In the genomic region with DNA sequence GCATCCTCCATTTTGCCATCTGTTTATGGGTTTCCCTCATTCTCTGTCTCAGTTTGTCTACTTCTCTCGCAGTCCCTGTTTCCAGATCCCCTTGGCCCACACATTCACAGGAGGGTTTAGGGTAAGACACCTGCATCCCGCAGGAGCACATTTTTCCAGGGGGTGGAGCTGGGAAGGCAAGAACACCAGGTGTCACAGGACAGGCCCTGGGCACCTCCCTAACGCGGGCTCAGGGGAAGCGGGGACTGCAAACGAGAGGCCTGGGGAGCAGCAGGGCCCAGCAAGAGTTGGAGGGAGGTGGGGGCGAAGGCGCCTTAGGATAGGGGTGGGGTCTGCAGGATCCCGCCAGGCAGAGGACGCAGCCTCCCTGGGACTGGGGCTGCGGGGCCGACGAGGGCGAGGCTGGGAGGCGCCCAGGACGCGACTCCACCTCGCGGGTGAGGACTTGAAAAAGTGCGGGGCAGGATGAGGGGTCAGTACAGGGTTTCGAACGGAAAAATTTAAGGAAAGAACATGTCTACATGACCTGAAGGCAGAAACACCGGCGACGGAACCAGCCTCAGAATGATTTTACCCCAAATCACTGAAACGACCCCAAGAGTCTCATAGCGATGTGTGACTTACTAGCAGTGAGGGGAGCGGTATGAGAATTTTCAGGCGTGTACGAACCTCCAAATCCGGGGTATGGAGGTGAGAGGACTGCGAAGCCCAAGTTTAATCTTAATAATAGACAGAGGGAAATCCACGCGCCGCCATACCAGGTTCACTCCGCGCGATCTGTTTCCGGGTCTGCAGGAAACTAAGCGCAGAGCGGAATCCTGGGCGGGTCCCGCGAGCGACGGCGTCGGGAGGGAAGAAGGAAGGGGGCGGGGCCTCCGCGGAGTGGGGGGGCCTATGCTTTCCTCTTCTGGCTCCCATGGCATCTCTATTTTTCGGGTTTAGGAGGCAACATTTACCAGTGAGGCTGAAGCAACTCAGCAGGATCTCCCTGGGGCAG, we compare ENCODE assay signal across 9 cellular contexts. TPM values are rescaled to one million over a fixed set of nuclear protein-coding genes. Genes with fewer than 3 reads are reported as not detected.
DNase-seq lines count a peak whose midpoint lies in the region; ATAC-seq and TF ChIP-seq lines count a peak whose summit lies in the region.
"Had no signal": no experiment of that assay in that cellular context is flagged by ENCODE, and none has a peak within 500 bp of the region (broad histone marks: within the 10 kb centered on the region; RNA-seq: fewer than 3 reads in every experiment).

No MANE protein-coding gene starts in this region.

- H2AFZ ChIP-seq in IMR-90 (replicated peaks; ENCODE audit: low read length, poor library complexity): peak overlapping the region; percentile 82
- H2AFZ ChIP-seq in PC-3 (ENCODE audit: low read length): no peak overlapping the region

- H3K9me2 ChIP-seq in PC-3 (replicated peaks; ENCODE audit: low read length): no peaks in the 10 kb centered on the region

- H3K9ac ChIP-seq in IMR-90 (ENCODE audit: low read depth, low read length) (peak overlapping the region; percentile 68), mesendoderm (ENCODE audit: low read length) (peak overlapping the region; percentile 42), PC-3 (ENCODE audit: low read length) (no peak overlapping the region)

- H3K14ac ChIP-seq in IMR-90 (replicated peaks; ENCODE audit: low read depth, low read length): no peak overlapping the region; the same call in 1 of the 2 replicates

- H3K4ac ChIP-seq in IMR-90 (ENCODE audit: low read depth, low read length) (0 out of 2 replicates have a peak overlapping the region, but pooled peaks have one; percentile 18), mesendoderm (ENCODE audit: low read depth, low read length) (no peak overlapping the region)

- intact Hi-C loops in IMR-90 (cut with micrococcal nuclease) (no loop called here), PC-3 (cut with micrococcal nuclease) (no loop called here)

- no peak overlapping the region; the same call in 1 of the 2 replicates for H4K91ac ChIP-seq in IMR-90 (ENCODE audit: insufficient read depth, low read depth, low read length)

- H3K79me2 ChIP-seq in mesendoderm (ENCODE audit: control insufficient read depth, insufficient read depth, low read length): no peaks in the 10 kb centered on the region
- no peaks in the 10 kb centered on the region for H3K79me2 ChIP-seq in PC-3 (ENCODE audit: low read length)

- H3K36me3 ChIP-seq in IMR-90 (ENCODE audit: control insufficient read depth, insufficient read depth, low read length): no peaks in the 10 kb centered on the region
- H3K36me3 ChIP-seq in mesendoderm (ENCODE audit: control insufficient read depth, insufficient read depth, low read length): no peaks in the 10 kb centered on the region
- no peaks in the 10 kb centered on the region for H3K36me3 ChIP-seq in PC-3 (ENCODE audit: low read depth, low read length)
- H3K36me3 ChIP-seq: neutrophil had no signal

- H4K20me1 ChIP-seq in IMR-90 (ENCODE audit: insufficient read depth, low read length) (no peaks in the 10 kb centered on the region), PC-3 (ENCODE audit: low read length) (no peaks in the 10 kb centered on the region)

- H3F3A ChIP-seq in PC-3 (ENCODE audit: low read length, unreplicated experiment): no peaks in the 10 kb centered on the region

- H3K56ac ChIP-seq in IMR-90 (ENCODE audit: extremely low read depth, insufficient read depth, low read length) (no peak overlapping the region; the same call in 1 of the 2 replicates), mesendoderm (ENCODE audit: low read length) (no peak overlapping the region)

- DNase-seq in AG04449 (ENCODE audit: low read depth, low spot score) (no peak), IMR-90 (peak; percentile 41), dermis microvascular lymphatic vessel endothelial cell (ENCODE audit: low read depth in 2 of 2) (peak; percentile 3 to 81), mesendoderm (no peak), NCI-H146 treated with DMSO at 0.1 percent for 48 hours (lab: John Stamatoyannopoulos, UW; ENCODE audit: unreplicated experiment) (no peak), GOT3 (lab: John Stamatoyannopoulos, UW) (no peak), PC-3 (no peak)

- H4K8ac ChIP-seq in IMR-90 (ENCODE audit: low read depth in 2 of 2, low read length in 2 of 2) (peak overlapping the region; percentile 81 to 87), mesendoderm (ENCODE audit: low read depth, low read length) (no peak overlapping the region)

- no peaks in the 10 kb centered on the region for H3K4me1 ChIP-seq in IMR-90 (ENCODE audit: control insufficient read depth, insufficient read depth, low read length)
- H3K4me1 ChIP-seq in mesendoderm (ENCODE audit: control insufficient read depth, low read depth, low read length): no peaks in the 10 kb centered on the region
- no peaks in the 10 kb centered on the region for H3K4me1 ChIP-seq in PC-3 (ENCODE audit: insufficient read depth, low read length)

- TF ChIP-seq CTCF in AG04449 (IDR thresholded peaks at IDR 0.05; ENCODE audit: insufficient read depth, low read length, missing control alignments): no peak
- no peak for TF ChIP-seq CTCF in IMR-90 (conservative IDR thresholded peaks at IDR 0.05; ENCODE audit: low read depth, low read length)
- TF ChIP-seq CTCF in PC-3 (conservative IDR thresholded peaks at IDR 0.05; ENCODE audit: low read depth, low read length): no peak

- H3K23ac ChIP-seq in IMR-90 (ENCODE audit: low read depth, low read length) (no peak overlapping the region; the same call in 1 of the 2 replicates), mesendoderm (ENCODE audit: low read length) (no peak overlapping the region)

- TF ChIP-seq POLR2A in IMR-90 (IDR thresholded peaks at IDR 0.05; ENCODE audit: low read depth, low read length): no peak

- POLR2A ChIA-PET in AG04449 (lab: Yijun Ruan, JAX) (no interaction called here), IMR-90 (lab: Charles Lee; ENCODE audit: unreplicated experiment) (no interaction called here), PC-3 (lab: Charles Lee; ENCODE audit: unreplicated experiment) (no interaction called here)

- no peaks in the 10 kb centered on the region for H3K27me3 ChIP-seq in IMR-90 (ENCODE audit: control insufficient read depth, insufficient read depth, low read length)
- no peaks in the 10 kb centered on the region for H3K27me3 ChIP-seq in mesendoderm (ENCODE audit: insufficient read depth, low read length, poor library complexity)
- H3K27me3 ChIP-seq in PC-3 (ENCODE audit: low read length): no peaks in the 10 kb centered on the region

- H2AK9ac ChIP-seq in IMR-90 (replicated peaks; ENCODE audit: low read depth, low read length, poor library complexity): peak overlapping the region; percentile 74

- H2BK5ac ChIP-seq in IMR-90 (ENCODE audit: low read depth, low read length, poor library complexity, severe bottlenecking) (no peak overlapping the region), mesendoderm (ENCODE audit: low read length) (no peak overlapping the region)

- H3K9me3 ChIP-seq in IMR-90 (ENCODE audit: control insufficient read depth, insufficient read depth, low read length) (peaks cover 8% of the 10 kb centered on the region; the same call in 1 of the 2 replicates), PC-3 (ENCODE audit: low read length) (peaks cover 22% of the 10 kb centered on the region; the same call in 1 of the 2 replicates)

- H2BK120ac ChIP-seq in IMR-90 (ENCODE audit: low read depth, low read length) (no peak overlapping the region), mesendoderm (ENCODE audit: low read depth, low read length) (no peak overlapping the region)

- peak overlapping the region; percentile 89 for H3K4me2 ChIP-seq in IMR-90 (ENCODE audit: low read depth, low read length)
- H3K4me2 ChIP-seq in mesendoderm (ENCODE audit: low read length): no peak overlapping the region
- no peak overlapping the region for H3K4me2 ChIP-seq in PC-3 (ENCODE audit: low read length)

- peak; percentile 99 for ATAC-seq in IMR-90 (ENCODE audit: low read depth)
- ATAC-seq in activated CD4-positive, CD25-positive, alpha-beta regulatory T cell treated with anti-CD3 and anti-CD28 coated beads, Interleukin-2, amount 50 U/mL, for 24 hours: no peak
- no peak for ATAC-seq in PC-3

- BruUV-seq in IMR-90 (replicated peaks; lab: Mats Ljungman, UMichigan) (no TSS peak), PC-3 (replicated peaks; lab: Mats Ljungman, UMichigan) (no TSS peak)

- H3K4me3 ChIP-seq in AG04449 (ENCODE audit: low read depth, low read length) (peak overlapping the region; percentile 49), IMR-90 (ENCODE audit: insufficient read depth, low read depth, low read length) (peak overlapping the region; percentile 53), mesendoderm (ENCODE audit: low read length) (peak overlapping the region; percentile 39), PC-3 (ENCODE audit: low read length) (no peak overlapping the region)

- H3K27ac ChIP-seq in IMR-90 (ENCODE audit: insufficient read depth, low read length): no peak overlapping the region
- no peak overlapping the region for H3K27ac ChIP-seq in mesendoderm (ENCODE audit: low read depth, low read length)
- no peak overlapping the region for H3K27ac ChIP-seq in PC-3 (ENCODE audit: low read length)
- H3K27ac ChIP-seq: neutrophil had no signal

- no peak overlapping the region for H2AK5ac ChIP-seq in IMR-90 (ENCODE audit: low read depth, low read length)
- no peak overlapping the region for H2AK5ac ChIP-seq in mesendoderm (ENCODE audit: low read length)

- no peaks in the 10 kb centered on the region for H3K79me1 ChIP-seq in IMR-90 (ENCODE audit: low read depth in 1 of 2, low read length in 2 of 2)
- H3K79me1 ChIP-seq in mesendoderm (ENCODE audit: low read length): no peaks in the 10 kb centered on the region

- H2BK15ac ChIP-seq in IMR-90 (ENCODE audit: low read depth, low read length): no peak overlapping the region
- no peak overlapping the region for H2BK15ac ChIP-seq in mesendoderm (replicated peaks; ENCODE audit: low read depth)

- dilution Hi-C loops in IMR-90 (cut with HindIII; ENCODE audit: low sequenced_read_pairs, unreplicated experiment): no loop called here

- CTCF ChIA-PET in AG04449 (lab: Yijun Ruan, JAX): no interaction called here
- CTCF ChIA-PET in IMR-90 (lab: Yijun Ruan, JAX): no interaction called here
- CTCF ChIA-PET in PC-3 (lab: Charles Lee): no interaction called here

- no peak overlapping the region for H2BK20ac ChIP-seq in IMR-90 (ENCODE audit: low read depth, low read length)

- peak overlapping the region; percentile 97 for H4K5ac ChIP-seq in IMR-90 (ENCODE audit: low read depth, low read length)
- H4K5ac ChIP-seq in mesendoderm (ENCODE audit: low read length): no peak overlapping the region

- 4% methylated on average over 8 of the region's 52 CpGs; no CpG with 5 or more reads in 1 of the 2 experiments for WGBS in IMR-90 (ENCODE audit: extremely low coverage in 2 of 2, insufficient read length in 1 of 2), 2 experiments
- WGBS in mesendoderm (ENCODE audit: extremely low coverage, insufficient coverage, low lambda C conversion rate): no CpG with 5 or more reads among the region's 52 CpGs

- H3K18ac ChIP-seq in IMR-90 (ENCODE audit: low read depth, low read length): 0 out of 2 replicates have a peak overlapping the region, but pooled peaks have one; percentile 5
- no peak overlapping the region for H3K18ac ChIP-seq in mesendoderm (ENCODE audit: low read length)

- no peaks in the 10 kb centered on the region for H3K9me1 ChIP-seq in IMR-90 (ENCODE audit: insufficient read depth, low read length)

- no peak for TF ChIP-seq RAD21 in IMR-90 (IDR thresholded peaks at IDR 0.05; ENCODE audit: low read length)

- in situ Hi-C loops in IMR-90 (cut with MboI; ENCODE audit: low sequenced_read_pairs): no loop called here

RNA-seq across cellular contexts. Expression of a gene that starts 7.1 kb away (rescaled TPM):
- not detected in 2 replicates for total RNA-seq in IMR-90 (2012; rRNA removed)
- polyA plus RNA-seq in IMR-90 (2012; rRNA removed): not detected in 2 replicates
- polyA plus RNA-seq in IMR-90 (2012; cell fraction: cytosol; rRNA removed): not detected in 2 replicates
- polyA plus RNA-seq in IMR-90 (2012; cell fraction: nucleus; rRNA removed; ENCODE audit: low replicate concordance): not detected in 2 replicates
- not detected in 2 replicates for total RNA-seq in dermis microvascular lymphatic vessel endothelial cell
- polyA plus RNA-seq in mesendoderm (2013, experiment 1 of 2): 0.01 TPM
- polyA plus RNA-seq in mesendoderm (2013, experiment 2 of 2): not detected
- not detected in 2 replicates for total RNA-seq in PC-3 (2014; rRNA removed)

RNA-seq across cellular contexts. Expression of a gene that starts 23.7 kb away (rescaled TPM):
- total RNA-seq in IMR-90 (2012; rRNA removed) (not detected in 2 replicates), dermis microvascular lymphatic vessel endothelial cell (not detected in 2 replicates), PC-3 (2014; rRNA removed) (not detected in 2 replicates)
- not detected in 2 replicates for polyA plus RNA-seq in IMR-90 (2012; rRNA removed)
- polyA plus RNA-seq in IMR-90 (2012; cell fraction: cytosol; rRNA removed): not detected in 2 replicates
- polyA plus RNA-seq in IMR-90 (2012; cell fraction: nucleus; rRNA removed; ENCODE audit: low replicate concordance): not detected in 2 replicates
- not detected for polyA plus RNA-seq in mesendoderm (2013, experiment 1 of 2)
- not detected for polyA plus RNA-seq in mesendoderm (2013, experiment 2 of 2)

Comparison
In these comparisons a context has a peak if more than half of its experiments do, and no peak if none do; other contexts are left out.
1. DNase-seq: peak in IMR-90 (single experiment) and dermis microvascular lymphatic vessel endothelial cell (2 of 2); none in AG04449 (single experiment), mesendoderm (single experiment), NCI-H146 treated with DMSO at 0.1 percent for 48 hours (single experiment), GOT3 (single experiment) and PC-3 (single experiment).